ENCODE assay signal across 30 cellular contexts in genomic region chr16:5296163-5296562, GRCh38.
"Had no signal": no experiment of that assay in that cellular context is flagged by ENCODE, and none has a peak within 500 bp of the region (broad histone marks: within the 10 kb centered on the region; RNA-seq: fewer than 3 reads in every experiment).

No MANE protein-coding gene starts in this region.

- DNase-seq: hippocampal formation; immature natural killer cell; kidney; left colon; left lung; lower lobe of right lung; mesendoderm; naive B cell; natural killer cell; nephron progenitor cell; ovary; posterior cingulate gyrus; retina; right cardiac atrium; stimulated activated CD4-positive, alpha-beta T cell treated with anti-CD3 and anti-CD28 coated beads, Interleukin-12 subunit alpha, Interleukin-12 subunit beta, amount 100 ng/mL, for 4 hours; stimulated activated CD4-positive, alpha-beta T cell treated with anti-CD3 and anti-CD28 coated beads, Interleukin-15, amount 100 ng/mL, for 24 hours; stimulated activated CD4-positive, alpha-beta T cell treated with anti-CD3 and anti-CD28 coated beads, Interleukin-2, amount 100 ng/mL, for 24 hours; stimulated activated CD4-positive, alpha-beta T cell treated with anti-CD3 and anti-CD28 coated beads, Interleukin-4, amount 100 ng/mL, for 1 hour; stimulated activated naive B cell treated with anti-CD40 and anti-IgM and Interleukin-4, amounts not matched to agents 10 μg/mL and 1 μg/mL and 100 μg/mL, for 72 hours; stimulated activated naive CD8-positive, alpha-beta T cell treated with anti-CD3 and anti-CD28 coated beads, Interleukin-15, Interleukin-2, amounts not matched to agents 100 U/mL and 50 U/mL, for 24 hours; stomach; testis; thyroid gland; transverse colon; upper lobe of left lung had no signal

- H3K36me3 Mint-ChIP-seq: immature natural killer cell; mesothelial cell of epicardium; naive B cell; natural killer cell; stimulated activated naive B cell treated with anti-CD40 and anti-IgM and Interleukin-4, amounts not matched to agents 10 μg/mL and 1 μg/mL and 100 μg/mL, for 72 hours had no signal

- H3K27ac Mint-ChIP-seq: immature natural killer cell; mesothelial cell of epicardium; naive B cell; natural killer cell; nephron progenitor cell; stimulated activated naive B cell treated with anti-CD40 and anti-IgM and Interleukin-4, amounts not matched to agents 10 μg/mL and 1 μg/mL and 100 μg/mL, for 72 hours had no signal

- H3K27ac ChIP-seq: left lung, lower lobe of right lung, ovary, prostate gland, skin epidermis, stomach, testis, thyroid gland, transverse colon, upper lobe of left lung had no signal

- H3K4me3 ChIP-seq: left lung, lower lobe of right lung, ovary, prostate gland, skin epidermis, stomach, testis, thyroid gland, transverse colon, upper lobe of left lung had no signal

- H3K36me3 ChIP-seq: left lung, lower lobe of right lung, ovary, prostate gland, stomach, thyroid gland, transverse colon, upper lobe of left lung had no signal

- H3K27me3 ChIP-seq: left lung, ovary, testis, thyroid gland, transverse colon, upper lobe of left lung had no signal

- H3K4me1 ChIP-seq: left lung, lower lobe of right lung, prostate gland, stomach, testis, thyroid gland, transverse colon, upper lobe of left lung had no signal

- H3K4me3 Mint-ChIP-seq: immature natural killer cell; mesothelial cell of epicardium; naive B cell; natural killer cell; nephron progenitor cell; stimulated activated naive B cell treated with anti-CD40 and anti-IgM and Interleukin-4, amounts not matched to agents 10 μg/mL and 1 μg/mL and 100 μg/mL, for 72 hours had no signal

- ATAC-seq: left colon; left lung; lower lobe of right lung; natural killer cell; right cardiac atrium; sciatic nerve; stimulated activated naive B cell treated with anti-CD40 and anti-IgM and Interleukin-4, amounts not matched to agents 10 μg/mL and 1 μg/mL and 100 μg/mL, for 72 hours; stimulated activated naive CD8-positive, alpha-beta T cell treated with anti-CD3 and anti-CD28 coated beads, Interleukin-15, Interleukin-2, amounts not matched to agents 100 U/mL and 50 U/mL, for 24 hours had no signal

- FAIRE-seq: islet of Langerhans, kidney had no signal

- H3K4me1 Mint-ChIP-seq: immature natural killer cell; mesothelial cell of epicardium; naive B cell; natural killer cell; nephron progenitor cell; stimulated activated naive B cell treated with anti-CD40 and anti-IgM and Interleukin-4, amounts not matched to agents 10 μg/mL and 1 μg/mL and 100 μg/mL, for 72 hours had no signal

- H3K9me3 ChIP-seq: left lung, lower lobe of right lung, ovary, prostate gland, testis, thyroid gland, transverse colon, upper lobe of left lung had no signal
